In the genomic region with DNA sequence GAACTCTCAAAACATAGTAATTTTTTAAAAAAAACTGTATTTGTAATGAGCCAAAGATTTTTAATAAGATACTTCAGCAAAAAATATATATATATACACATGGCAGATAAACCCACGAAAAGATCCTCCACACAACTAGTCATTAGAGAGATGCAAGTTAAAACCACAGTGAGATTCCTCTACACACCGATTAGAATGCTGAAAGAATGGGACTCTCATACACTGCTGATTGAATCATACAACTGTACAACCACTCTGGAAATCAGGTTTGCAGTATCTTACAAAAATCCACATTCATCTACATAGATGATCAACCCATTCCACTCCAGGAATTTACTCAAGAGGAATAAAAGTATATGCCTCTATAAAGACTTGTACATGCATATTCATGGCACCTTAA, we compare ENCODE assay signal across 10 cellular contexts. TPM values are rescaled to one million over a fixed set of nuclear protein-coding genes. Genes with fewer than 3 reads are reported as not detected.
"Had no signal": no experiment of that assay in that cellular context is flagged by ENCODE, and none has a peak within 500 bp of the region (broad histone marks: within the 10 kb centered on the region; RNA-seq: fewer than 3 reads in every experiment).

No MANE protein-coding gene starts in this region.

- DNase-seq: GM23248, GOT3, H7, HFFc6, KBM-7 had no signal

- FAIRE-seq: HepG2 had no signal

- H3K4me3 Mint-ChIP-seq: HFFc6, IgD-negative memory B cell had no signal

- H3K4me1 ChIP-seq: HAP-1 had no signal

- H3K9me3 ChIP-seq: HAP-1 had no signal

- H3K4me3 ChIP-seq: GM23248, HAP-1 had no signal

- ATAC-seq: HCT116, HepG2 had no signal

- H3K27ac ChIP-seq: GM23248, HL-60 had no signal

- H3K4me1 Mint-ChIP-seq: IgD-negative memory B cell had no signal

- H3K27ac Mint-ChIP-seq: HFFc6 had no signal

RNA-seq across cellular contexts. Expression of a gene that starts 43.7 kb away (rescaled TPM):
- polyA plus RNA-seq: GM23248, HepG2, IgD-negative memory B cell had no signal
